ENCODE assay signal across 27 cellular contexts in the genomic region with DNA sequence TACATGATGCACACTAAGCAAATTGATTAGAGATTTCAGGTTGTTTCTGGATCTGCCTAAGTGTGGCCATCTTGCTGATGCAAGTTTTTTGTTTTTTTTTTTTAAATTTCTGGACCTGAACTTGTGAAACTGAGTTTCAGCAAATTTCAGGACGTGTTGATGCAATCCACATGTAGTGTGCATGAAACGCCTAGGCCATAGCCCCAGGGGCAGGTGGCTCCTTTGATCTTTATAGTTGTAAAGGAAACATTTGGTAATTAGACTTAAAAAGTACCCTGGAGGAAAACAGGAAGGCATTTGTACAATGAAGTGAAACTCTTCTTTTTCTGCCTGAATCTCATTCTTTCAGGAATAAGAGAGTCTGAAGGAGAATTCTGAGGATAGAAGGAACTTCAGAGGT.
"Had no signal": no experiment of that assay in that cellular context is flagged by ENCODE, and none has a peak within 500 bp of the region (broad histone marks: within the 10 kb centered on the region; RNA-seq: fewer than 3 reads in every experiment).

No MANE protein-coding gene starts in this region.

- H3K4me3 ChIP-seq: esophagus muscularis mucosa, heart left ventricle, left lung, lower lobe of right lung, neural progenitor cell, psoas muscle, right atrium auricular region, smooth muscle cell, thyroid gland had no signal

- H3K4me1 ChIP-seq: esophagus muscularis mucosa, foreskin keratinocyte, heart left ventricle, left lung, lower lobe of right lung, neural progenitor cell, parathyroid adenoma, psoas muscle, right atrium auricular region had no signal

- H3K9ac ChIP-seq: neural progenitor cell, parathyroid adenoma had no signal

- H3K9me3 ChIP-seq: esophagus muscularis mucosa, heart left ventricle, left lung, lower lobe of right lung, psoas muscle, right atrium auricular region, thyroid gland had no signal

- H3K79me2 ChIP-seq: parathyroid adenoma had no signal

- H3K27ac ChIP-seq: esophagus muscularis mucosa, foreskin keratinocyte, heart left ventricle, left lung, lower lobe of right lung, neural progenitor cell, parathyroid adenoma, psoas muscle, right atrium auricular region had no signal

- H3K4me2 ChIP-seq: neural progenitor cell, smooth muscle cell had no signal

- DNase-seq: activated B cell treated with CpG ODN at 0.5 μM for 24 hours; activated CD4-positive, alpha-beta T cell treated with anti-CD3 and anti-CD28 coated beads, Interleukin-2, amount 50 U/mL, for 1 hour; activated CD8-positive, alpha-beta T cell treated with anti-CD3 and anti-CD28 coated beads for 36 hours; activated naive CD8-positive, alpha-beta T cell treated with anti-CD3 and anti-CD28 coated beads, Interleukin-2, amount 50 U/mL, for 24 hours; activated T-cell treated with anti-CD3 and anti-CD28 coated beads, Interleukin-2, amount 50 U/mL, for 4 hours; endodermal cell; foreskin keratinocyte; heart left ventricle; kidney glomerular epithelial cell; left lung; lower lobe of right lung; mesenchymal stem cell; natural killer cell; occipital lobe; psoas muscle; stimulated activated CD4-positive, alpha-beta T cell treated with anti-CD3 and anti-CD28 coated beads, Interleukin-1b, Interleukin-23, amount 100 ng/mL, for 48 hours; stimulated activated CD4-positive, alpha-beta T cell treated with anti-CD3 and anti-CD28 coated beads, Interleukin-4, amount 100 ng/mL, for 4 hours; stimulated activated CD8-positive, alpha-beta memory T cell treated with anti-CD3 and anti-CD28 coated beads, Interleukin-4, amount 100 ng/mL, for 48 hours; stimulated activated naive CD8-positive, alpha-beta T cell treated with anti-CD3 and anti-CD28 coated beads, Interleukin-15, amount 100 ng/mL, for 72 hours; thyroid gland had no signal

- H3K27me3 ChIP-seq: esophagus muscularis mucosa, foreskin keratinocyte, heart left ventricle, left lung, neural progenitor cell, right atrium auricular region, thyroid gland had no signal

- H3K36me3 ChIP-seq: esophagus muscularis mucosa, heart left ventricle, left lung, lower lobe of right lung, neural progenitor cell, right atrium auricular region, thyroid gland had no signal

- H2AFZ ChIP-seq: neural progenitor cell, parathyroid adenoma had no signal

- ATAC-seq: activated CD8-positive, alpha-beta T cell treated with anti-CD3 and anti-CD28 coated beads for 36 hours; activated naive CD8-positive, alpha-beta T cell treated with anti-CD3 and anti-CD28 coated beads, Interleukin-2, amount 50 U/mL, for 24 hours; activated T-cell treated with anti-CD3 and anti-CD28 coated beads, Interleukin-2, amount 50 U/mL, for 4 hours; activated T-helper 17 cell treated with anti-CD3 and anti-CD28 coated beads, Interleukin-2, amount 50 U/mL, for 72 hours; foreskin keratinocyte; heart left ventricle; left lung; lower lobe of right lung; natural killer cell; psoas muscle; stimulated activated memory B cell treated with anti-CD40 and anti-IgM and Interleukin-4, amounts not matched to agents 10 μg/mL and 1 μg/mL and 100 μg/mL, for 72 hours; stimulated activated naive CD8-positive, alpha-beta T cell treated with anti-CD3 and anti-CD28 coated beads, Interleukin-15, amount 100 ng/mL, for 72 hours had no signal
